ENCODE assay signal across 22 cellular contexts in genomic region chr13:51357928-51358595, GRCh38. TPM values are rescaled to one million over a fixed set of nuclear protein-coding genes. Genes with fewer than 3 reads are reported as not detected.
A peak's percentile ranks its signal among the peaks of the same experiment; 100 is the strongest.
DNase-seq lines count a peak whose midpoint lies in the region; ATAC-seq, FAIRE-seq and TF ChIP-seq lines count a peak whose summit lies in the region.
"Had no signal": no experiment of that assay in that cellular context is flagged by ENCODE, and none has a peak within 500 bp of the region (broad histone marks: within the 10 kb centered on the region; RNA-seq: fewer than 3 reads in every experiment).

No MANE protein-coding gene starts in this region.

- H3K9me3 Mint-ChIP-seq in WTC11 = no peaks in the 10 kb centered on the region
- no peaks in the 10 kb centered on the region for H3K9me3 Mint-ChIP-seq in stimulated activated naive B cell treated with anti-CD40 and anti-IgM and Interleukin-4, amounts not matched to agents 10 μg/mL and 1 μg/mL and 100 μg/mL, for 72 hours

- ATAC-seq in WTC11 (peak; percentile 38), HG03175 (IDR thresholded peaks at IDR 0.05; ENCODE audit: unreplicated experiment) (no peak)
- no peak for ATAC-seq in stimulated activated naive B cell treated with anti-CD40 and anti-IgM and Interleukin-4, amounts not matched to agents 10 μg/mL and 1 μg/mL and 100 μg/mL, for 72 hours (replicated peaks)
- ATAC-seq: Right ventricle myocardium inferior had no signal

- no peaks in the 10 kb centered on the region for H3K27me3 Mint-ChIP-seq in WTC11 (ENCODE audit: low read depth)
- no peaks in the 10 kb centered on the region for H3K27me3 Mint-ChIP-seq in stimulated activated naive B cell treated with anti-CD40 and anti-IgM and Interleukin-4, amounts not matched to agents 10 μg/mL and 1 μg/mL and 100 μg/mL, for 72 hours
- H3K27me3 Mint-ChIP-seq: CD4-positive, alpha-beta memory T cell had no signal

- CTCF ChIA-PET in WTC11 (lab: Charles Lee) = interaction anchor here (0.6 kb wide), 1 partner anchor 77 kb away, joined by 3 read pairs; no protein-coding TSS in a partner anchor

- no peak for FAIRE-seq in urothelium cell line (lab: Jason Lieb, UNC)
- FAIRE-seq: G401.6, GM12892 had no signal

- H3K4me3 Mint-ChIP-seq in WTC11 = no peak overlapping the region
- H3K4me3 Mint-ChIP-seq in stimulated activated naive B cell treated with anti-CD40 and anti-IgM and Interleukin-4, amounts not matched to agents 10 μg/mL and 1 μg/mL and 100 μg/mL, for 72 hours = no peak overlapping the region
- H3K4me3 Mint-ChIP-seq: CD4-positive, alpha-beta memory T cell had no signal

- no peak overlapping the region for H3K27ac Mint-ChIP-seq in WTC11
- H3K27ac Mint-ChIP-seq in stimulated activated naive B cell treated with anti-CD40 and anti-IgM and Interleukin-4, amounts not matched to agents 10 μg/mL and 1 μg/mL and 100 μg/mL, for 72 hours = peak overlapping the region; percentile 43
- H3K27ac Mint-ChIP-seq: CD4-positive, alpha-beta memory T cell had no signal

- DNase-seq in DMS 273 (lab: John Stamatoyannopoulos, UW; ENCODE audit: unreplicated experiment) (peak; percentile 14), DMS 273 treated with DMSO at 0.1 percent for 48 hours (lab: John Stamatoyannopoulos, UW) (no peak), WTC11 (ENCODE audit: low spot score) (no peak), fibroblast of villous mesenchyme (ENCODE audit: low read depth) (peak; percentile 74), urothelium cell line (ENCODE audit: low spot score) (no peak)
- no peak for DNase-seq in stimulated activated naive B cell treated with anti-CD40 and anti-IgM and Interleukin-4, amounts not matched to agents 10 μg/mL and 1 μg/mL and 100 μg/mL, for 72 hours
- DNase-seq in stimulated activated CD4-positive, alpha-beta T cell treated with anti-CD3 and anti-CD28 coated beads, Interleukin-4, amount 100 ng/mL, for 1 hour = no peak
- DNase-seq: ACHN; CD4-positive, alpha-beta memory T cell; GOT3; NCI-H1105; NCI-H2081; NCI-H2171; NCI-H524 treated with DMSO at 0.1 percent for 48 hours had no signal

- H3K4me3 ChIP-seq in fibroblast of villous mesenchyme (ENCODE audit: low read depth, low read length) = no peak overlapping the region
- H3K4me3 ChIP-seq: BLaER1 treated with 17β-estradiol and CSF1 and Interleukin-3, amounts not matched to agents 10 nM and 100 nM; SJSA1 had no signal

- H3K36me3 Mint-ChIP-seq in WTC11 = no peaks in the 10 kb centered on the region
- H3K36me3 Mint-ChIP-seq in stimulated activated naive B cell treated with anti-CD40 and anti-IgM and Interleukin-4, amounts not matched to agents 10 μg/mL and 1 μg/mL and 100 μg/mL, for 72 hours = peaks cover 16 to 38% of the 10 kb centered on the region in 2 donors

- POLR2A ChIA-PET in WTC11 (lab: Charles Lee) = no interaction called here

- H3K4me1 Mint-ChIP-seq in WTC11 = peaks cover 36% of the 10 kb centered on the region
- H3K4me1 Mint-ChIP-seq in stimulated activated naive B cell treated with anti-CD40 and anti-IgM and Interleukin-4, amounts not matched to agents 10 μg/mL and 1 μg/mL and 100 μg/mL, for 72 hours = peaks cover 0 to 2% of the 10 kb centered on the region in 2 donors
- H3K4me1 Mint-ChIP-seq: CD4-positive, alpha-beta memory T cell had no signal

- TF ChIP-seq CTCF in WTC11 (IDR thresholded peaks at IDR 0.05) = no peak
- no peak for TF ChIP-seq CTCF in fibroblast of villous mesenchyme (IDR thresholded peaks at IDR 0.05; ENCODE audit: insufficient read depth, low read depth, low read length)

TF ChIP-seq in WTC11, 78 proteins besides CTCF, POLR2A, EP300 and RAD21 (continues in another document):
- no peak for TF ChIP-seq HMGA2 (CRISPR knock-in tag; IDR thresholded peaks at IDR 0.05)
- TF ChIP-seq TP53 (CRISPR knock-in tag; IDR thresholded peaks at IDR 0.05) = no peak
- no peak for TF ChIP-seq RELA (CRISPR knock-in tag; IDR thresholded peaks at IDR 0.05; ENCODE audit: borderline replicate concordance)
- no peak for TF ChIP-seq NR1H2 (CRISPR knock-in tag; IDR thresholded peaks at IDR 0.05)
- TF ChIP-seq ZNF416 (CRISPR knock-in tag; IDR thresholded peaks at IDR 0.05) = no peak
- TF ChIP-seq FOXP4 (CRISPR knock-in tag; IDR thresholded peaks at IDR 0.05) = no peak
- TF ChIP-seq ZNF121 (CRISPR knock-in tag; IDR thresholded peaks at IDR 0.05) = no peak
- no peak for TF ChIP-seq ZMAT4 (CRISPR knock-in tag; IDR thresholded peaks at IDR 0.05)
- no peak for TF ChIP-seq MYBL2 (CRISPR knock-in tag; IDR thresholded peaks at IDR 0.05)
- TF ChIP-seq AR (CRISPR knock-in tag; IDR thresholded peaks at IDR 0.05) = no peak
- TF ChIP-seq HMGXB4 (CRISPR knock-in tag; IDR thresholded peaks at IDR 0.05) = no peak
- TF ChIP-seq E2F5 (CRISPR knock-in tag; IDR thresholded peaks at IDR 0.05) = no peak
- TF ChIP-seq GABPB1 (CRISPR knock-in tag; IDR thresholded peaks at IDR 0.05) = no peak
- no peak for TF ChIP-seq NR3C1 (CRISPR knock-in tag; conservative IDR thresholded peaks at IDR 0.05; ENCODE audit: low read depth)
- no peak for TF ChIP-seq ZNF317 (CRISPR knock-in tag; IDR thresholded peaks at IDR 0.05; ENCODE audit: borderline replicate concordance, low read depth)
- TF ChIP-seq TCF7 (CRISPR knock-in tag; IDR thresholded peaks at IDR 0.05; ENCODE audit: low read depth) = no peak
- TF ChIP-seq MLX (CRISPR knock-in tag; IDR thresholded peaks at IDR 0.05) = no peak

RNA-seq across cellular contexts. Expression of gene SERPINE3, which starts 18.6 kb away (rescaled TPM):
- total RNA-seq in WTC11 (2021) (0.16 to 0.64 TPM (median 0.59 TPM) in 3 replicates), fibroblast of villous mesenchyme (not detected in 2 replicates)
- total RNA-seq: CD4-positive, alpha-beta memory T cell; Daoy; HT1080; Right ventricle myocardium inferior; SJSA1 had no signal

Comparison
In these comparisons a context has a peak if more than half of its experiments do, and no peak if none do; other contexts are left out.
1. DNase-seq: peak in DMS 273 (single experiment) and fibroblast of villous mesenchyme (single experiment); none in DMS 273 treated with DMSO at 0.1 percent for 48 hours (single experiment), WTC11 (single experiment), stimulated activated naive B cell treated with anti-CD40 and anti-IgM and Interleukin-4, amounts not matched to agents 10 μg/mL and 1 μg/mL and 100 μg/mL, for 72 hours (single experiment), stimulated activated CD4-positive, alpha-beta T cell treated with anti-CD3 and anti-CD28 coated beads, Interleukin-4, amount 100 ng/mL, for 1 hour (single experiment) and urothelium cell line (single experiment).